21 cellular contexts compared by ENCODE assay signal in genomic region chr12:93520454-93520853, GRCh38. TPM values are rescaled to one million over a fixed set of nuclear protein-coding genes. Genes with fewer than 3 reads are reported as not detected.
DNase-seq lines count a peak whose midpoint lies in the region; FAIRE-seq and TF ChIP-seq lines count a peak whose summit lies in the region.
"Had no signal": no experiment of that assay in that cellular context is flagged by ENCODE, and none has a peak within 500 bp of the region (broad histone marks: within the 10 kb centered on the region; RNA-seq: fewer than 3 reads in every experiment).

No MANE protein-coding gene starts in this region.

- no peaks in the 10 kb centered on the region for H3K9me3 ChIP-seq in small intestine (ENCODE audit: control insufficient read depth, low read depth)
- H3K9me3 ChIP-seq in testis: no peaks in the 10 kb centered on the region
- H3K9me3 ChIP-seq: BLaER1 treated with 17β-estradiol and CSF1 and Interleukin-3, amounts not matched to agents 10 nM and 100 nM; Caco-2 had no signal

- H3K4me1 ChIP-seq in small intestine (ENCODE audit: control insufficient read depth in 2 of 2, insufficient read depth in 1 of 2, low read depth in 1 of 2, low read length in 1 of 2) (no peaks in the 10 kb centered on the region), testis (peaks cover 7% of the 10 kb centered on the region)
- H3K4me1 ChIP-seq: BLaER1 treated with 17β-estradiol and CSF1 and Interleukin-3, amounts not matched to agents 10 nM and 100 nM had no signal

- no peaks in the 10 kb centered on the region for H3K36me3 ChIP-seq in small intestine (ENCODE audit: control insufficient read depth in 2 of 2, insufficient read depth in 2 of 2, low read length in 2 of 2)
- H3K36me3 ChIP-seq in testis (ENCODE audit: low read depth, missing control alignments): no peaks in the 10 kb centered on the region

- no peaks in the 10 kb centered on the region for H3K27me3 ChIP-seq in small intestine (ENCODE audit: control insufficient read depth in 2 of 2, insufficient read depth in 2 of 2, low read length in 2 of 2)
- no peaks in the 10 kb centered on the region for H3K27me3 ChIP-seq in testis
- H3K27me3 ChIP-seq: BLaER1 treated with 17β-estradiol and CSF1 and Interleukin-3, amounts not matched to agents 10 nM and 100 nM had no signal

- no peak for TF ChIP-seq POLR2A in testis (IDR thresholded peaks at IDR 0.05)

- H3K4me3 ChIP-seq in fibroblast of pulmonary artery (replicated peaks; ENCODE audit: low read depth, low read length) (no peak overlapping the region), small intestine (ENCODE audit: low read depth in 1 of 2, low read length in 2 of 2) (no peak overlapping the region), testis (no peak overlapping the region)
- H3K4me3 ChIP-seq: BLaER1 treated with 17β-estradiol and CSF1 and Interleukin-3, amounts not matched to agents 10 nM and 100 nM had no signal

- H3K27ac ChIP-seq in small intestine (ENCODE audit: low read depth in 1 of 2, low read length in 1 of 2) (no peak overlapping the region), testis (no peak overlapping the region), RWPE1 (no peak overlapping the region)
- H3K27ac ChIP-seq: BLaER1 treated with 17β-estradiol and CSF1 and Interleukin-3, amounts not matched to agents 10 nM and 100 nM; C4-2B had no signal

- peak; percentile 23 for DNase-seq in M059J (ENCODE audit: low read depth)
- DNase-seq in amniotic epithelial cell (ENCODE audit: low read depth): peak; percentile 41
- DNase-seq in fibroblast of pulmonary artery (ENCODE audit: low read depth): peak; percentile 12
- DNase-seq in small intestine: peak; percentile 16
- DNase-seq in testis: no peak
- no peak for DNase-seq in RWPE1 (ENCODE audit: low spot score)
- no peak for DNase-seq in activated CD4-positive, alpha-beta T cell treated with anti-CD3 and anti-CD28 coated beads for 48 hours
- no peak for DNase-seq in activated gamma-delta T cell treated with Interleukin-2 at 50 U/mL for 16 hours
- DNase-seq: 8988T; AML-193; Caco-2; Calu3; CD4-positive, alpha-beta T cell; CD8-positive, alpha-beta T cell; DMS79 treated with DMSO at 0.1 percent for 48 hours; GF-D8 had no signal

- POLR2A ChIA-PET in RWPE1 (lab: Yijun Ruan, JAX; ENCODE audit: low non-redundant PET): no interaction called here

- intact Hi-C loops in testis (cut with DNase I; ENCODE audit: low total_unique reads): no loop called here

- FAIRE-seq in small intestine (lab: Jason Lieb, UNC): no peak
- FAIRE-seq: A204.1, D721Med, G401.6 had no signal

- CTCF ChIA-PET in RWPE1 (lab: Yijun Ruan, JAX): no interaction called here

- TF ChIP-seq CTCF in fibroblast of pulmonary artery (IDR thresholded peaks at IDR 0.05; ENCODE audit: low read length, missing control alignments) (no peak), testis (IDR thresholded peaks at IDR 0.05) (no peak), RWPE1 (conservative IDR thresholded peaks at IDR 0.05; ENCODE audit: low read depth) (no peak)

- whole genome bisulfite sequencing in small intestine, 3 donors: 54 to 64% (median 57%) methylated on average over 2 of the region's 2 CpGs
- 49 to 65% methylated on average over 2 of the region's 2 CpGs for WGBS in testis, 2 donors

RNA-seq across cellular contexts. Expression of gene SOCS2, which starts 52.0 kb away (rescaled TPM):
- total RNA-seq in M059J (2014; rRNA removed; shearing (Covaris generic)): 79.8 and 110 TPM in 2 replicates
- 10 to 100 TPM; 10.8 to 14.7 (median 11.6) TPM for polyA plus RNA-seq in small intestine
- 10 to 100 TPM; 19.3 to 25.4 TPM for total RNA-seq in testis
- 24.1 TPM for polyA plus RNA-seq in testis (ENCODE audit: insufficient read depth, low read depth, low replicate concordance)

RNA-seq across cellular contexts. Expression of gene MRPL42, which starts 53.1 kb away (rescaled TPM):
- 101 and 132 TPM in 2 replicates for total RNA-seq in M059J (2014; rRNA removed; shearing (Covaris generic))
- polyA plus RNA-seq in small intestine (10 to 100 TPM; 41.3 to 53.4 (median 42.5) TPM), testis (ENCODE audit: insufficient read depth, low read depth, low replicate concordance) (93.5 TPM)
- total RNA-seq in testis: 10 to 100 TPM; 38.8 to 39.6 TPM

Comparison
In these comparisons a context has a peak if more than half of its experiments do, and no peak if none do; other contexts are left out.
1. DNase-seq: peak in M059J (single experiment), amniotic epithelial cell (single experiment), fibroblast of pulmonary artery (single experiment) and small intestine (single experiment); none in testis (single experiment), RWPE1 (single experiment), activated CD4-positive, alpha-beta T cell treated with anti-CD3 and anti-CD28 coated beads for 48 hours (single experiment) and activated gamma-delta T cell treated with Interleukin-2 at 50 U/mL for 16 hours (single experiment).